Comparison of ENCODE assay signal across 1 cellular context in genomic region chr10:103492655-103493261, GRCh38.
TF ChIP-seq lines count a peak whose summit lies in the region.

No MANE protein-coding gene starts in this region.

TF ChIP-seq in GM23338, 12 proteins besides CTCF, POLR2A, EP300 and RAD21 (continued from another document):
- TF ChIP-seq ZNF462 (CRISPR knock-in tag; IDR thresholded peaks at IDR 0.05) (no peak), POLR2AphosphoS5 (IDR thresholded peaks at IDR 0.05; ENCODE audit: low read depth) (no peak), ZNF331 (CRISPR knock-in tag; IDR thresholded peaks at IDR 0.05; ENCODE audit: low read depth) (no peak), STAT1 (IDR thresholded peaks at IDR 0.05; ENCODE audit: unreplicated experiment) (no peak), ZNF114 (CRISPR knock-in tag; IDR thresholded peaks at IDR 0.05) (no peak), CREB1 (CRISPR knock-in tag; IDR thresholded peaks at IDR 0.05; ENCODE audit: low read depth) (no peak), ETS1 (IDR thresholded peaks at IDR 0.05) (no peak)
- TF ChIP-seq, protein P1, sequence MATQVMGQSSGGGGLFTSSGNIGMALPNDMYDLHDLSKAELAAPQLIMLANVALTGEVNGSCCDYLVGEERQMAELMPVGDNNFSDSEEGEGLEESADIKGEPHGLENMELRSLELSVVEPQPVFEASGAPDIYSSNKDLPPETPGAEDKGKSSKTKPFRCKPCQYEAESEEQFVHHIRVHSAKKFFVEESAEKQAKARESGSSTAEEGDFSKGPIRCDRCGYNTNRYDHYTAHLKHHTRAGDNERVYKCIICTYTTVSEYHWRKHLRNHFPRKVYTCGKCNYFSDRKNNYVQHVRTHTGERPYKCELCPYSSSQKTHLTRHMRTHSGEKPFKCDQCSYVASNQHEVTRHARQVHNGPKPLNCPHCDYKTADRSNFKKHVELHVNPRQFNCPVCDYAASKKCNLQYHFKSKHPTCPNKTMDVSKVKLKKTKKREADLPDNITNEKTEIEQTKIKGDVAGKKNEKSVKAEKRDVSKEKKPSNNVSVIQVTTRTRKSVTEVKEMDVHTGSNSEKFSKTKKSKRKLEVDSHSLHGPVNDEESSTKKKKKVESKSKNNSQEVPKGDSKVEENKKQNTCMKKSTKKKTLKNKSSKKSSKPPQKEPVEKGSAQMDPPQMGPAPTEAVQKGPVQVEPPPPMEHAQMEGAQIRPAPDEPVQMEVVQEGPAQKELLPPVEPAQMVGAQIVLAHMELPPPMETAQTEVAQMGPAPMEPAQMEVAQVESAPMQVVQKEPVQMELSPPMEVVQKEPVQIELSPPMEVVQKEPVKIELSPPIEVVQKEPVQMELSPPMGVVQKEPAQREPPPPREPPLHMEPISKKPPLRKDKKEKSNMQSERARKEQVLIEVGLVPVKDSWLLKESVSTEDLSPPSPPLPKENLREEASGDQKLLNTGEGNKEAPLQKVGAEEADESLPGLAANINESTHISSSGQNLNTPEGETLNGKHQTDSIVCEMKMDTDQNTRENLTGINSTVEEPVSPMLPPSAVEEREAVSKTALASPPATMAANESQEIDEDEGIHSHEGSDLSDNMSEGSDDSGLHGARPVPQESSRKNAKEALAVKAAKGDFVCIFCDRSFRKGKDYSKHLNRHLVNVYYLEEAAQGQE (IDR thresholded peaks at IDR 0.05; ENCODE audit: unreplicated experiment), result no peak
TF ChIP-seq in GM23338: peak in this region for 0.
